Comparison of ENCODE assay signal across 16 cellular contexts in the genomic region with DNA sequence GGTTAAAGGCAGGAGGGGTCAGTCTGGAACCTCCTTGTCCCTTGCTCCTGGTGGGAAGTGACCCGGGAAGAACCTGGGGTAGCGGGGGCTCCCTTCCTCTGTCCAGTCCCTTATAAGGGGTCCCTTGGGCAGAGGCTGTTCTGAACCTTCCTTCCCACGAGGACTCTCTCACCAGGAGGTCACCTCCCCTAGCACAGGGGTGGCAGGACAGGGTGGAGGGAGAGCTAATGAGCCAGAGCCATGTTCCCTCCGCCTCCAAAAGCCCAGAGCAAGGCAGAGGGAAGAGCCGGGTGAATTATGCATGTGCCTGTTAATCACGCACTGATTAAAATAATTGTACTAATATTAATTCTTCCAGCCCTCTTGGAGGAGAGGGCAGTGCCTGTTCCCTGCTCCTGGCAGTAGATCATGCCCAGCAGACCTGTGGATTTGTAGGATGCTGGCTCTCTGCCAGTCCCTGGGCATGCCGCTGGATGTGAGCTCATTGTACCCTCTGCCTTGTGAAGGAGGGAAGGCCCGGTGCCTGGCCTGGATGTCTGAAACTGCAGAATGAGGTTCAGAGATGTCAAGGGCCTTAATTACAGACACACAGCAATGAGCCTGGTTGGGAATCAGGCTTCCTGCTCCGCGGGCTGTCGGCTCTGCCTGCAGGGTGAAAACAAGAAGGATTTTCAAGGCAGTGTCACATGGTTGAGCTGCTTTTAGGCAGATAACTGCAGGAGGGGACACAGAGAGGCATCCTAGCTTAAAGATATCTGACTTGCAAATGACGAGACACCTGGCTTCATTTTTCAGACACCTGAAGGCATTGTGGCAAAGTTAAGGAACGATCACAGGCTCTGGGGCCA.
DNase-seq lines count a peak whose midpoint lies in the region; ATAC-seq and TF ChIP-seq lines count a peak whose summit lies in the region.
"Had no signal": no experiment of that assay in that cellular context is flagged by ENCODE, and none has a peak within 500 bp of the region (broad histone marks: within the 10 kb centered on the region; RNA-seq: fewer than 3 reads in every experiment).

No MANE protein-coding gene starts in this region.

- intact Hi-C loops in Right ventricle myocardium superior (cut with DNase I) (no loop called here), heart right ventricle (cut with DNase I) (no loop called here), colonic mucosa (cut with DNase I) (no loop called here)
- intact Hi-C loops in activated T-helper 1 cell treated with anti-CD3 and anti-CD28 coated beads, Interleukin-12 subunit alpha, Interleukin-12 subunit beta, Interleukin-2, Interleukin-4 antibody, amounts not matched to agents 30 ng/mL and 10 ng/mL and 1 ng/mL, durations not matched to agents 14 hours and 24 hours and 36 hours (cut with micrococcal nuclease): no loop called here

- 32 to 37% methylated on average over 12 to 13 of the region's 13 CpGs for WGBS in heart right ventricle, 2 donors

- H3K27me3 ChIP-seq in right atrium auricular region: no peaks in the 10 kb centered on the region
- peaks cover 0 to 84% (median 53%) of the 10 kb centered on the region in 7 donors for H3K27me3 ChIP-seq in heart right ventricle
- H3K27me3 ChIP-seq in colonic mucosa: peaks cover 3% of the 10 kb centered on the region

- H3K9me3 ChIP-seq in right atrium auricular region (no peaks in the 10 kb centered on the region), heart right ventricle (no peaks in the 10 kb centered on the region), colonic mucosa (no peaks in the 10 kb centered on the region)
- H3K9me3 ChIP-seq: Caco-2 had no signal

- no peak overlapping the region for H3K27ac ChIP-seq in right atrium auricular region
- no peak overlapping the region for H3K27ac ChIP-seq in heart right ventricle
- H3K27ac ChIP-seq in colonic mucosa: no peak overlapping the region
- H3K27ac ChIP-seq: PC-9 had no signal

- peaks cover 0 to 9% of the 10 kb centered on the region in 2 donors for H3K4me1 ChIP-seq in right atrium auricular region
- H3K4me1 ChIP-seq in heart right ventricle: peaks cover 0 to 3% (median 0%) of the 10 kb centered on the region in 9 donors
- no peaks in the 10 kb centered on the region for H3K4me1 ChIP-seq in colonic mucosa
- H3K4me1 ChIP-seq: Caco-2 had no signal

- H3K4me1 Mint-ChIP-seq in activated T-helper 1 cell treated with anti-CD3 and anti-CD28 coated beads, Interleukin-12 subunit alpha, Interleukin-12 subunit beta, Interleukin-2, Interleukin-4 antibody, amounts not matched to agents 30 ng/mL and 10 ng/mL and 1 ng/mL, durations not matched to agents 14 hours and 24 hours and 36 hours (ENCODE audit: low read depth): no peaks in the 10 kb centered on the region

- H3K4me3 ChIP-seq in right atrium auricular region (no peak overlapping the region), heart right ventricle (no peak overlapping the region), colonic mucosa (no peak overlapping the region)
- H3K4me3 ChIP-seq: dorsolateral prefrontal cortex, PC-9 had no signal

- no peak overlapping the region for H3K27ac Mint-ChIP-seq in activated T-helper 1 cell treated with anti-CD3 and anti-CD28 coated beads, Interleukin-12 subunit alpha, Interleukin-12 subunit beta, Interleukin-2, Interleukin-4 antibody, amounts not matched to agents 30 ng/mL and 10 ng/mL and 1 ng/mL, durations not matched to agents 14 hours and 24 hours and 36 hours
- H3K27ac Mint-ChIP-seq: activated naive CD8-positive, alpha-beta T cell treated with anti-CD3 and anti-CD28 coated beads for 36 hours; IgD-negative memory B cell had no signal

- H3K27me3 Mint-ChIP-seq in activated T-helper 1 cell treated with anti-CD3 and anti-CD28 coated beads, Interleukin-12 subunit alpha, Interleukin-12 subunit beta, Interleukin-2, Interleukin-4 antibody, amounts not matched to agents 30 ng/mL and 10 ng/mL and 1 ng/mL, durations not matched to agents 14 hours and 24 hours and 36 hours (ENCODE audit: insufficient read depth): peaks cover 7% of the 10 kb centered on the region

- H3K36me3 ChIP-seq in right atrium auricular region: no peaks in the 10 kb centered on the region
- no peaks in the 10 kb centered on the region for H3K36me3 ChIP-seq in heart right ventricle
- H3K36me3 ChIP-seq in colonic mucosa: no peaks in the 10 kb centered on the region

- DNase-seq in Right ventricle myocardium superior: peak; percentile 64
- no peak for DNase-seq in right atrium auricular region (ENCODE audit: low spot score)
- peak; percentile 22 for DNase-seq in NCI-H2029 treated with DMSO at 0.1 percent for 48 hours (lab: John Stamatoyannopoulos, UW)
- DNase-seq in heart right ventricle: peak; percentile 47 to 56
- DNase-seq in activated T-helper 1 cell treated with anti-CD3 and anti-CD28 coated beads, Interleukin-12 subunit alpha, Interleukin-12 subunit beta, Interleukin-2, Interleukin-4 antibody, amounts not matched to agents 30 ng/mL and 10 ng/mL and 1 ng/mL, durations not matched to agents 14 hours and 24 hours and 36 hours (ENCODE audit: low spot score): no peak
- no peak for DNase-seq in activated gamma-delta T cell (lab: John Stamatoyannopoulos, UW)
- DNase-seq in colonic mucosa: no peak
- DNase-seq: activated naive CD8-positive, alpha-beta T cell treated with anti-CD3 and anti-CD28 coated beads for 36 hours; activated T-cell treated with anti-CD3 and anti-CD28 coated beads, Interleukin-2, amount 50 U/mL, for 1 hour; Caco-2; HCEC 1CT; PC-9 had no signal

- peak; percentile 73 for ATAC-seq in Right ventricle myocardium superior (ENCODE audit: poor library complexity)
- ATAC-seq in heart right ventricle: peak in 7 of 8 donors; percentile 52 to 92 (median 82)
- ATAC-seq in GM18858 (IDR thresholded peaks at IDR 0.05; ENCODE audit: unreplicated experiment): no peak
- ATAC-seq: sciatic nerve had no signal

- H3K9me3 Mint-ChIP-seq in activated T-helper 1 cell treated with anti-CD3 and anti-CD28 coated beads, Interleukin-12 subunit alpha, Interleukin-12 subunit beta, Interleukin-2, Interleukin-4 antibody, amounts not matched to agents 30 ng/mL and 10 ng/mL and 1 ng/mL, durations not matched to agents 14 hours and 24 hours and 36 hours: no peaks in the 10 kb centered on the region
- H3K9me3 Mint-ChIP-seq: activated naive CD8-positive, alpha-beta T cell treated with anti-CD3 and anti-CD28 coated beads for 36 hours had no signal

- H3K36me3 Mint-ChIP-seq in activated T-helper 1 cell treated with anti-CD3 and anti-CD28 coated beads, Interleukin-12 subunit alpha, Interleukin-12 subunit beta, Interleukin-2, Interleukin-4 antibody, amounts not matched to agents 30 ng/mL and 10 ng/mL and 1 ng/mL, durations not matched to agents 14 hours and 24 hours and 36 hours (ENCODE audit: low read depth): no peaks in the 10 kb centered on the region
- H3K36me3 Mint-ChIP-seq: activated naive CD8-positive, alpha-beta T cell treated with anti-CD3 and anti-CD28 coated beads for 36 hours; IgD-negative memory B cell had no signal

- no peak overlapping the region for H3K4me3 Mint-ChIP-seq in activated T-helper 1 cell treated with anti-CD3 and anti-CD28 coated beads, Interleukin-12 subunit alpha, Interleukin-12 subunit beta, Interleukin-2, Interleukin-4 antibody, amounts not matched to agents 30 ng/mL and 10 ng/mL and 1 ng/mL, durations not matched to agents 14 hours and 24 hours and 36 hours
- H3K4me3 Mint-ChIP-seq: activated naive CD8-positive, alpha-beta T cell treated with anti-CD3 and anti-CD28 coated beads for 36 hours; IgD-negative memory B cell had no signal

- no peak overlapping the region for H3K9ac ChIP-seq in colonic mucosa (ENCODE audit: low read depth in 2 of 2, low read length in 2 of 2)

- no peak for TF ChIP-seq CTCF in right atrium auricular region (IDR thresholded peaks at IDR 0.05)
- TF ChIP-seq CTCF in heart right ventricle (IDR thresholded peaks at IDR 0.05): no peak
- TF ChIP-seq CTCF in colonic mucosa (IDR thresholded peaks at IDR 0.05): no peak

Comparison
In these comparisons a context has a peak if more than half of its experiments do, and no peak if none do; other contexts are left out.
1. DNase-seq: peak in Right ventricle myocardium superior (single experiment), NCI-H2029 treated with DMSO at 0.1 percent for 48 hours (single experiment) and heart right ventricle (2 of 2); none in right atrium auricular region (single experiment), activated T-helper 1 cell treated with anti-CD3 and anti-CD28 coated beads, Interleukin-12 subunit alpha, Interleukin-12 subunit beta, Interleukin-2, Interleukin-4 antibody, amounts not matched to agents 30 ng/mL and 10 ng/mL and 1 ng/mL, durations not matched to agents 14 hours and 24 hours and 36 hours (single experiment), activated gamma-delta T cell (single experiment) and colonic mucosa (single experiment).